12 cellular contexts compared by ENCODE assay signal in genomic region chr10:71763352-71764127, GRCh38. TPM values are rescaled to one million over a fixed set of nuclear protein-coding genes. Genes with fewer than 3 reads are reported as not detected.
DNase-seq lines count a peak whose midpoint lies in the region; ATAC-seq and TF ChIP-seq lines count a peak whose summit lies in the region.
"Had no signal": no experiment of that assay in that cellular context is flagged by ENCODE, and none has a peak within 500 bp of the region (broad histone marks: within the 10 kb centered on the region; RNA-seq: fewer than 3 reads in every experiment).

No MANE protein-coding gene starts in this region.

- peaks cover 69% of the 10 kb centered on the region for H3K36me3 Mint-ChIP-seq in stimulated activated naive CD8-positive, alpha-beta T cell treated with anti-CD3 and anti-CD28 coated beads, Interleukin-15, Interleukin-2, amounts not matched to agents 100 ng/mL and 50 ng/mL, for 24 hours (ENCODE audit: low read depth)
- H3K36me3 Mint-ChIP-seq: WTC11 had no signal

- H3K9me3 Mint-ChIP-seq in stimulated activated naive CD8-positive, alpha-beta T cell treated with anti-CD3 and anti-CD28 coated beads, Interleukin-15, Interleukin-2, amounts not matched to agents 100 ng/mL and 50 ng/mL, for 24 hours = no peaks in the 10 kb centered on the region
- H3K9me3 Mint-ChIP-seq: WTC11 had no signal

- H3K9ac ChIP-seq in muscle layer of colon (ENCODE audit: low read length) = no peak overlapping the region

- no peaks in the 10 kb centered on the region for H3K9me3 ChIP-seq in muscle layer of colon (ENCODE audit: low read length)
- H3K9me3 ChIP-seq in uterus = no peaks in the 10 kb centered on the region

- peaks cover 94% of the 10 kb centered on the region for H3K4me1 Mint-ChIP-seq in stimulated activated naive CD8-positive, alpha-beta T cell treated with anti-CD3 and anti-CD28 coated beads, Interleukin-15, Interleukin-2, amounts not matched to agents 100 ng/mL and 50 ng/mL, for 24 hours (ENCODE audit: low read depth)

- peak overlapping the region; percentile 12 for H3K27ac ChIP-seq in muscle layer of colon (ENCODE audit: low read depth, low read length)
- peak overlapping the region; percentile 58 to 94 for H3K27ac ChIP-seq in uterus

- no peak for ATAC-seq in stimulated activated naive CD8-positive, alpha-beta T cell treated with anti-CD3 and anti-CD28 coated beads, Interleukin-15, Interleukin-2, amounts not matched to agents 100 U/mL and 50 U/mL, for 24 hours
- ATAC-seq: WTC11 had no signal

- H3K27ac Mint-ChIP-seq in stimulated activated naive CD8-positive, alpha-beta T cell treated with anti-CD3 and anti-CD28 coated beads, Interleukin-15, Interleukin-2, amounts not matched to agents 100 ng/mL and 50 ng/mL, for 24 hours = peak overlapping the region; percentile 82
- H3K27ac Mint-ChIP-seq: WTC11 had no signal

- no peak for TF ChIP-seq POLR2A in uterus (IDR thresholded peaks at IDR 0.05)

- H3K36me3 ChIP-seq in muscle layer of colon (ENCODE audit: insufficient read depth, low read length) (peaks cover 23% of the 10 kb centered on the region), uterus (no peaks in the 10 kb centered on the region)

- intact Hi-C loops in uterus (cut with DNase I; ENCODE audit: low total_unique reads) = no loop called here

- H3K27me3 ChIP-seq in muscle layer of colon (ENCODE audit: control insufficient read depth in 1 of 2, insufficient read depth in 2 of 2, low read length in 2 of 2) (no peaks in the 10 kb centered on the region), uterus (no peaks in the 10 kb centered on the region)

- no peak for TF ChIP-seq CTCF in uterus (IDR thresholded peaks at IDR 0.05)

- no peak overlapping the region for H3K4me3 Mint-ChIP-seq in stimulated activated naive CD8-positive, alpha-beta T cell treated with anti-CD3 and anti-CD28 coated beads, Interleukin-15, Interleukin-2, amounts not matched to agents 100 ng/mL and 50 ng/mL, for 24 hours
- H3K4me3 Mint-ChIP-seq: WTC11 had no signal

- no peaks in the 10 kb centered on the region for H3K27me3 Mint-ChIP-seq in stimulated activated naive CD8-positive, alpha-beta T cell treated with anti-CD3 and anti-CD28 coated beads, Interleukin-15, Interleukin-2, amounts not matched to agents 100 ng/mL and 50 ng/mL, for 24 hours

- DNase-seq in stimulated activated naive CD8-positive, alpha-beta T cell treated with anti-CD3 and anti-CD28 coated beads, Interleukin-15, Interleukin-2, amounts not matched to agents 100 U/mL and 50 U/mL, for 24 hours = no peak
- DNase-seq in amniotic epithelial cell (ENCODE audit: low read depth) = peak; percentile 86
- DNase-seq in uterus = no peak
- DNase-seq in HUDEP-2 (lab: John Stamatoyannopoulos, UW; ENCODE audit: unreplicated experiment in 76 of 76) = no peak
- no peak for DNase-seq in iPS-NIHi7 (ENCODE audit: extremely low spot score)
- no peak for DNase-seq in NCI-H69 (lab: John Stamatoyannopoulos, UW)
- DNase-seq: MV-4-11 had no signal

- peaks cover 59% of the 10 kb centered on the region for H3K4me1 ChIP-seq in muscle layer of colon (ENCODE audit: insufficient read depth, low read length)
- peaks cover 22 to 39% of the 10 kb centered on the region in 2 donors for H3K4me1 ChIP-seq in uterus

- H3K4me3 ChIP-seq in muscle layer of colon (ENCODE audit: low read depth in 1 of 2, low read length in 2 of 2) (no peak overlapping the region), uterus (no peak overlapping the region)

RNA-seq across cellular contexts. Expression of gene VSIR, which starts 9.8 kb away (rescaled TPM):
- total RNA-seq in uterus = 100 to 1,000 TPM in 1 of 4 donors, 10 to 100 TPM in 3; 18.9 to 127 (median 36.7) TPM

RNA-seq across cellular contexts. Expression of gene C10orf105, which starts 44.0 kb away (rescaled TPM):
- 1 to 10 TPM in 1 of 4 donors, under 1 TPM in 1, not detected in 2; 0.07 to 1.2 TPM for total RNA-seq in uterus
- total RNA-seq: glomerular endothelial cell, NCI-H460 had no signal
